In the genomic region with DNA sequence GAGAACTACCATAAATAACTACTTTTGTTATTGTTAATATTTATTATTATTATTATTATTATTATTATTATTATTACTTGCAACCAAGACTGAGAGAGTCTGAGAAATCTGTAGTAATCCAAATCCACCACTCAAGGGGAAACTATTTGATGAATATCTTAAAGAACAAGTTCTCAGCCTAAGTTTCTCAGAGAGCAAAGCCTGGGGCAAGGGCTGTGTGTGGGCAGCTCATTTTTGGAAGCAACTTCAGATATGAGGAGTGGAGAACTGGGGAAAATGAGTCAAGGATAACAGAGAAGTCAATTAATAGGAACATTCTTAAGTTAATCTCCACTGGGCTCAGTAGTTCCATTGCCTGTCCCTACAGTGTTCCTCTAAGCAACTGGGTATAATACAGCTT, we compare ENCODE assay signal across 30 cellular contexts. TPM values are rescaled to one million over a fixed set of nuclear protein-coding genes. Genes with fewer than 3 reads are reported as not detected.
"Had no signal": no experiment of that assay in that cellular context is flagged by ENCODE, and none has a peak within 500 bp of the region (broad histone marks: within the 10 kb centered on the region; RNA-seq: fewer than 3 reads in every experiment).

No MANE protein-coding gene starts in this region.

- H3K9me3 ChIP-seq: MG63 had no signal

- H3K36me3 ChIP-seq: MG63 had no signal

- H3K27ac ChIP-seq: KMS-11 had no signal

- H3K4me2 ChIP-seq: KMS-11 had no signal

- H3K9ac ChIP-seq: KMS-11 had no signal

- H3K4me3 ChIP-seq: MG63 had no signal

- H3K27me3 ChIP-seq: MG63 had no signal

- DNase-seq: Karpas-422, Kasumi-1, MG63, MM.1S, MV-4-11, NCI-H1048, NCI-H1105, NCI-H1105 treated with DMSO at 0.1 percent for 48 hours, NCI-H1417 treated with DMSO at 0.1 percent for 48 hours, NCI-H1436, NCI-H1436 treated with DMSO at 0.1 percent for 48 hours, NCI-H146, NCI-H1694, NCI-H1694 treated with DMSO at 0.1 percent for 48 hours, NCI-H1930, NCI-H2029, NCI-H2029 treated with DMSO at 0.1 percent for 48 hours, NCI-H2081, NCI-H2081 treated with DMSO at 0.1 percent for 48 hours, NCI-H2107, NCI-H2171, NCI-H2171 treated with DMSO at 0.1 percent for 48 hours, NCI-H2227 treated with DMSO at 0.1 percent for 48 hours, NCI-H226, NCI-H446, NCI-H446 treated with DMSO at 0.1 percent for 48 hours had no signal

RNA-seq across cellular contexts. Expression of gene KCNJ16, which starts 57.1 kb away (rescaled TPM):
- total RNA-seq: LHCN-M2, M059J, NCI-H460 had no signal
